In the genomic region with DNA sequence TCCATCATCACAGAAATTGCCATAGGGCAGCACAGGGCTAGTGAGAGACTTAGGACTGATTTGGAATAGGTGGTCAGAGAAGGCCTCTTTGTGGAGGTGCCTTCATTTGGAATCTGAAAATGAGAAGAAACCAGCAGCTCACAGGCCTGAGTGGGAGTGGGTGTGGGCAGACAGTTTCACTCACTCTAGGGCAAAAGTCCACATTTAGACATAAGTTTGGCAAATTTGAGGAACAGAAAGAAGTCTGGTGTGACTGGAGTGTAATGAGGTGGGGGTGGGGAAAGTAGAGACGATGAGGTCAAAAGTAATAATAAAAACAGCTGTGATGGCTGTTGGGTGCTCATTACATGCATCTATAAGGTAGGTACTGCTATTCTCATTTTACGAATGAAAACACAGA, we compare ENCODE assay signal across 9 cellular contexts. TPM values are rescaled to one million over a fixed set of nuclear protein-coding genes. Genes with fewer than 3 reads are reported as not detected.
DNase-seq lines count a peak whose midpoint lies in the region; ATAC-seq and TF ChIP-seq lines count a peak whose summit lies in the region.
"Had no signal": no experiment of that assay in that cellular context is flagged by ENCODE, and none has a peak within 500 bp of the region (broad histone marks: within the 10 kb centered on the region; RNA-seq: fewer than 3 reads in every experiment).

No MANE protein-coding gene starts in this region.

- no peak overlapping the region for H3K27ac Mint-ChIP-seq in nephron progenitor cell

- H3K27me3 Mint-ChIP-seq in nephron progenitor cell (ENCODE audit: low read depth, poor library complexity): peaks cover 20% of the 10 kb centered on the region

- no peaks in the 10 kb centered on the region for H3K36me3 Mint-ChIP-seq in nephron progenitor cell (ENCODE audit: low read depth)

- ATAC-seq in GM18907 (IDR thresholded peaks at IDR 0.05; ENCODE audit: unreplicated experiment): peak; percentile 55
- ATAC-seq in HG02571 (IDR thresholded peaks at IDR 0.05; ENCODE audit: unreplicated experiment): peak; percentile 52
- no peak for ATAC-seq in omental fat pad (ENCODE audit: low FRiP score)

- peak overlapping the region; percentile 24 for H3K4me3 Mint-ChIP-seq in nephron progenitor cell

- H3K9me3 Mint-ChIP-seq in nephron progenitor cell: no peaks in the 10 kb centered on the region

- peaks cover 86% of the 10 kb centered on the region for H3K4me1 Mint-ChIP-seq in nephron progenitor cell

- TF ChIP-seq CTCF in nephron progenitor cell (IDR thresholded peaks at IDR 0.05) (no peak), omental fat pad (IDR thresholded peaks at IDR 0.05) (no peak)

- DNase-seq in NAMALWA (ENCODE audit: low spot score): peak; percentile 7
- DNase-seq in nephron progenitor cell: no peak
- DNase-seq in NCI-H82 treated with DMSO at 0.1 percent for 48 hours (lab: John Stamatoyannopoulos, UW; ENCODE audit: unreplicated experiment): no peak
- no peak for DNase-seq in NCI-H1417 (lab: John Stamatoyannopoulos, UW)
- DNase-seq in omental fat pad (ENCODE audit: low spot score): no peak
- no peak for DNase-seq in stimulated activated CD4-positive, alpha-beta T cell treated with anti-CD3 and anti-CD28 coated beads, Interleukin-4, amount 100 ng/mL, for 1 hour
- DNase-seq: NK-92 treated with Interleukin-12 subunit alpha and Interleukin-12 subunit beta, amount 100 ng/mL, for 24 hours had no signal

RNA-seq across cellular contexts. Expression of a gene that starts 22.4 kb away (rescaled TPM):
- 10 to 100 TPM; 43.7 to 73.5 (median 45.8) TPM for total RNA-seq in omental fat pad
